6 cellular contexts compared by ENCODE assay signal in the genomic region with DNA sequence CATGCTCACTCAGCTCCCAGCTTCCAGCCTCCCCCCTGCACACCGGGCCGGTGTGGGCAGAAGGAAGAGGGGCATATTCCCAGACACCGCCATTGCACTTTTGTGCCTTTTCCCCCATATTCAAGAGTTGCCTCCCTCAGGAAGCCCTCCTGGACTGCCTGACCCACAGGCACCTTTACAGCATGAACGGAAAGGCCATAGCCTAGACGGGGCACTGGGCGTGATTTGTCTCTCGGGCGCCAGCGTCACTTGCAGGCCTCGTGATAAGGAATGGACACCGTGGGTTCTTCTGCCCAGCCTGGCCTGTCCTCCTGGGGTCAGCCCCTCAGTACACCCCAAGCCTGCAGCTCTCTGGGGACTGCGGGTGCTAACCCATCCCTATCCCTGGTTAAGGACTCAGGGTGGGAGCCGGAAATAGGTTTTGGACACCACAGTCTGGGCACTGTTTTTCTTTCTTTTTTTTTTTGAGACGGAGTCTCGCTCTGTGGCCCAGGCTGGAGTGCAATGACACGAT. TPM values are rescaled to one million over a fixed set of nuclear protein-coding genes. Genes with fewer than 3 reads are reported as not detected.
DNase-seq lines count a peak whose midpoint lies in the region; ATAC-seq and FAIRE-seq lines count a peak whose summit lies in the region.

No MANE protein-coding gene starts in this region.

- no peak for FAIRE-seq in HTR-8/SVneo (lab: Jason Lieb, UNC)

- H3K36me3 ChIP-seq in ACC112 (ENCODE audit: insufficient read depth, low read length): no peaks in the 10 kb centered on the region
- H3K36me3 ChIP-seq in SJSA1: peaks cover 28% of the 10 kb centered on the region
- H3K36me3 ChIP-seq in iPS-20b (ENCODE audit: insufficient read depth, low read depth, low read length): peaks cover 15% of the 10 kb centered on the region

- ATAC-seq in GM18502 (IDR thresholded peaks at IDR 0.05; ENCODE audit: poor library complexity, unreplicated experiment): no peak

- H3K9ac ChIP-seq in iPS-20b (ENCODE audit: low read depth, low read length): peak overlapping the region; percentile 88

- H3K4me3 ChIP-seq in ACC112 (ENCODE audit: low read depth, low read length) (peak overlapping the region; percentile 79), SJSA1 (peak overlapping the region; percentile 84), iPS-20b (ENCODE audit: low read length) (peak overlapping the region; percentile 87)

- H3K27ac ChIP-seq in ACC112 (ENCODE audit: low read depth, low read length) (no peak overlapping the region), SJSA1 (peak overlapping the region; percentile 15; the same call in 1 of the 2 replicates), iPS-20b (ENCODE audit: low read length) (peak overlapping the region; percentile 52)

- H2AFZ ChIP-seq in ACC112 (ENCODE audit: low read length, unreplicated experiment): no peak overlapping the region

- peak in 1 of 2 experiments; percentile 44 for DNase-seq in SJSA1 (ENCODE audit: low read depth in 1 of 2, low spot score in 2 of 2)
- DNase-seq in NCI-H345 (lab: John Stamatoyannopoulos, UW): no peak
- no peak for DNase-seq in HTR-8/SVneo (ENCODE audit: insufficient read length, low spot score)

- H3K9me3 ChIP-seq in SJSA1 (replicated peaks) (no peaks in the 10 kb centered on the region), iPS-20b (ENCODE audit: insufficient read depth, low read depth, low read length) (no peaks in the 10 kb centered on the region)

- H3K4me1 ChIP-seq in ACC112 (ENCODE audit: control insufficient read depth, insufficient read depth, low read length, unreplicated experiment) (no peaks in the 10 kb centered on the region), SJSA1 (replicated peaks) (peaks cover 21% of the 10 kb centered on the region), iPS-20b (ENCODE audit: insufficient read depth, low read length) (no peaks in the 10 kb centered on the region)

- H3K27me3 ChIP-seq in ACC112 (ENCODE audit: insufficient read depth, low read length): no peaks in the 10 kb centered on the region
- H3K27me3 ChIP-seq in SJSA1 (replicated peaks): no peaks in the 10 kb centered on the region
- H3K27me3 ChIP-seq in iPS-20b (ENCODE audit: insufficient read depth, low read length): no peaks in the 10 kb centered on the region

- H3K79me2 ChIP-seq in ACC112 (ENCODE audit: control insufficient read depth, insufficient read depth, low read length, unreplicated experiment): peaks cover 29% of the 10 kb centered on the region

RNA-seq across cellular contexts. Expression of a gene that starts 0.9 kb away (rescaled TPM):
- total RNA-seq in SJSA1 (2014; rRNA removed; shearing (Covaris generic)): 60.1 and 83.4 TPM in 2 replicates

RNA-seq across cellular contexts. Expression of a gene that starts 13.5 kb away (rescaled TPM):
- total RNA-seq in SJSA1 (2014; rRNA removed; shearing (Covaris generic)): 128 and 130 TPM in 2 replicates

RNA-seq across cellular contexts. Expression of a gene that starts 38.1 kb away (rescaled TPM):
- total RNA-seq in SJSA1 (2014; rRNA removed; shearing (Covaris generic)): 109 and 116 TPM in 2 replicates

RNA-seq across cellular contexts. Expression of a gene that starts 46.2 kb away (rescaled TPM):
- 128 and 245 TPM in 2 replicates for total RNA-seq in SJSA1 (2014; rRNA removed; shearing (Covaris generic))
